In genomic region chr1:211825990-211826389, GRCh38 we compare ENCODE assay signal across 15 cellular contexts. TPM values are rescaled to one million over a fixed set of nuclear protein-coding genes. Genes with fewer than 3 reads are reported as not detected.
DNase-seq lines count a peak whose midpoint lies in the region; ATAC-seq and TF ChIP-seq lines count a peak whose summit lies in the region.
"Had no signal": no experiment of that assay in that cellular context is flagged by ENCODE, and none has a peak within 500 bp of the region (broad histone marks: within the 10 kb centered on the region; RNA-seq: fewer than 3 reads in every experiment).

No MANE protein-coding gene starts in this region.

- no peak for TF ChIP-seq CTCF in AG10803 (conservative IDR thresholded peaks at IDR 0.05; ENCODE audit: low read length)
- no peak for TF ChIP-seq CTCF in PC-3 (conservative IDR thresholded peaks at IDR 0.05; ENCODE audit: low read depth, low read length)
- TF ChIP-seq CTCF in choroid plexus epithelial cell (conservative IDR thresholded peaks at IDR 0.05; ENCODE audit: low read depth, low read length) = no peak

- H3K27me3 ChIP-seq in PC-3 (ENCODE audit: low read length) = no peaks in the 10 kb centered on the region
- H3K27me3 ChIP-seq: vagina had no signal

- H3K9me2 ChIP-seq in PC-3 (replicated peaks; ENCODE audit: low read length) = no peaks in the 10 kb centered on the region

- peak; percentile 79 for DNase-seq in AG10803 (ENCODE audit: low read depth)
- DNase-seq in PC-3 = peak; percentile 50
- DNase-seq in choroid plexus epithelial cell (ENCODE audit: low read depth) = peak; percentile 83
- peak; percentile 63 for DNase-seq in kidney tubule cell (ENCODE audit: low spot score)
- no peak for DNase-seq in cortex of kidney (lab: John Stamatoyannopoulos, UW)
- DNase-seq in putamen (ENCODE audit: low spot score) = no peak
- DNase-seq in germinal center (ENCODE audit: low spot score) = no peak
- DNase-seq: activated naive CD4-positive, alpha-beta T cell; C1 segment of cervical spinal cord; mesendoderm; NCI-H2081; NCI-H774; nephron progenitor cell had no signal

- H3K4me3 ChIP-seq in AG10803 (ENCODE audit: low read length) (no peak overlapping the region), PC-3 (ENCODE audit: low read length) (no peak overlapping the region), choroid plexus epithelial cell (ENCODE audit: low read depth, low read length) (no peak overlapping the region)
- H3K4me3 ChIP-seq: vagina had no signal

- H3K9me3 ChIP-seq in PC-3 (ENCODE audit: low read length) = no peaks in the 10 kb centered on the region
- H3K9me3 ChIP-seq: vagina had no signal

- no peak overlapping the region for H3K9ac ChIP-seq in PC-3 (ENCODE audit: low read length)

- ATAC-seq in PC-3 = no peak
- no peak for ATAC-seq in GM21825 (IDR thresholded peaks at IDR 0.05; ENCODE audit: unreplicated experiment)

- POLR2A ChIA-PET in PC-3 (lab: Charles Lee; ENCODE audit: unreplicated experiment) = no interaction called here

- H3K4me2 ChIP-seq in PC-3 (ENCODE audit: low read length) = no peak overlapping the region

- no TSS peak for BruUV-seq in PC-3 (replicated peaks; lab: Mats Ljungman, UMichigan)

- no peaks in the 10 kb centered on the region for H3K36me3 ChIP-seq in PC-3 (ENCODE audit: low read depth, low read length)

- CTCF ChIA-PET in PC-3 (lab: Charles Lee) = no interaction called here

- no peaks in the 10 kb centered on the region for H4K20me1 ChIP-seq in PC-3 (ENCODE audit: low read length)

- intact Hi-C loops in PC-3 (cut with micrococcal nuclease) = loop anchor here (5.0 kb wide), 1 partner anchor 211 kb away; the partner anchor contains the start of genes DTL and INTS7

- H3K27ac ChIP-seq in PC-3 (ENCODE audit: low read length) = no peak overlapping the region
- H3K27ac ChIP-seq: vagina had no signal

- no peaks in the 10 kb centered on the region for H3F3A ChIP-seq in PC-3 (ENCODE audit: low read length, unreplicated experiment)

- no peak overlapping the region for H2AFZ ChIP-seq in PC-3 (ENCODE audit: low read length)

- H3K4me1 ChIP-seq in PC-3 (ENCODE audit: insufficient read depth, low read length) = peaks cover 13% of the 10 kb centered on the region; the same call in 1 of the 2 replicates

- H3K79me2 ChIP-seq in PC-3 (ENCODE audit: low read length) = peaks cover 9% of the 10 kb centered on the region; the same call in 1 of the 2 replicates

RNA-seq across cellular contexts. Expression of gene LPGAT1, which starts 4.6 kb away (rescaled TPM):
- total RNA-seq in PC-3 (2014; rRNA removed) = 39.8 and 41.7 TPM in 2 replicates

Comparison
In these comparisons a context has a peak if more than half of its experiments do, and no peak if none do; other contexts are left out.
1. DNase-seq: peak in AG10803 (single experiment), PC-3 (single experiment), choroid plexus epithelial cell (single experiment) and kidney tubule cell (single experiment); none in cortex of kidney (single experiment), putamen (single experiment) and germinal center (single experiment).